In the genomic region with DNA sequence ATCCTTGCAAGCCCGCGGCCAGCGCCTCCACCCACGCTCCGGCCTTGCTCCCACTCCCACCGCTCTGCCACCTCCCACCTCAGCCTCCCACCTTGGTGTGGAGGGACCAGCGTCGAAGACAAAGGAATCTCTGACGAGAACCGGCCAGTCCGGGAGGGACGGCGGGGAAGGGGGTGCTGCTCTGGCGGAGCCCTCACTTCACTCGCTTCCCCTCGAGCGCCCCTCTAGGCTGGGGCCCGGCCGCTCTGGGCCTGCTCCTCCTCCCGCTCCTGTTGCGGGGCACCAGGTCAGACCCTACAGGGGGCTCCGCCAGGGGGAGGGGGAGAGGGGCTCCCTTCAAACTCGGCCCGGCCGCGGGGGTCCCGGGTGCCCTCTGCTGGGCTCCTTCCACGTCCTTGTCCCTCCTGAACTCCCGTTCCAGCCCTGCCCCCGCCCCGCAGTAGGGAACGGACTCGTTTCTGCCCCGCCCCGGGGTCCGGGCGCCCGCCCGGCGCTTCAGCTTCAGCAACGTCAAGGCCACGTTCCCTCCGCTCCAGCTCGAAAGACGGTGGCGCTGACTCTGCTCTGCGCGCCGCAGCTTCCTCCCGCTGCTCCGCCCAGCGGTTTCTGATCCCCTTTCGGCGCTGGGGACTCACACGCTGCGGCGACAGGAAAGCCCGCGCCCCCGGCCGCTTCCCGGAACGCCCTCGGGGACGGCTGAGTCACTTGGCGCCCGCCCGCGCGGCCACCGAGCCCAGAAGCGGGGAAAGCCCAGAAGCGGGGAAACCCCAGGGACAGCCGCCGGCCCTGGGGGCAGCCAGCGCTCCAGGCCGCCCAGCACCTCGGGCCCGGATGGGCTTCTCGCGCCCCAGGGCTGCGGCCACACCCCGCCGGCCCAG, we compare ENCODE assay signal across 1 cellular context.
TF ChIP-seq lines count a peak whose summit lies in the region.

No MANE protein-coding gene starts in this region.

TF ChIP-seq in SK-N-SH treated with all-trans-retinoic acid at 6 μM for 48 hours, 23 proteins besides CTCF, POLR2A, EP300 and RAD21 (continued from another document):
- TF ChIP-seq, protein P1, sequence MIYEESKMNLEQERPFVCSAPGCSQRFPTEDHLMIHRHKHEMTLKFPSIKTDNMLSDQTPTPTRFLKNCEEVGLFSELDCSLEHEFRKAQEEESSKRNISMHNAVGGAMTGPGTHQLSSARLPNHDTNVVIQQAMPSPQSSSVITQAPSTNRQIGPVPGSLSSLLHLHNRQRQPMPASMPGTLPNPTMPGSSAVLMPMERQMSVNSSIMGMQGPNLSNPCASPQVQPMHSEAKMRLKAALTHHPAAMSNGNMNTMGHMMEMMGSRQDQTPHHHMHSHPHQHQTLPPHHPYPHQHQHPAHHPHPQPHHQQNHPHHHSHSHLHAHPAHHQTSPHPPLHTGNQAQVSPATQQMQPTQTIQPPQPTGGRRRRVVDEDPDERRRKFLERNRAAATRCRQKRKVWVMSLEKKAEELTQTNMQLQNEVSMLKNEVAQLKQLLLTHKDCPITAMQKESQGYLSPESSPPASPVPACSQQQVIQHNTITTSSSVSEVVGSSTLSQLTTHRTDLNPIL (CRISPR knock-in tag; IDR thresholded peaks at IDR 0.05; ENCODE audit: low read depth) = no peak
- TF ChIP-seq TCF4 (CRISPR knock-in tag; IDR thresholded peaks at IDR 0.05; ENCODE audit: borderline replicate concordance) (no peak), CSDC2 (CRISPR knock-in tag; IDR thresholded peaks at IDR 0.05) (0 out of 2 replicates have a peak, but pooled peaks have one; percentile 90), TOX (CRISPR knock-in tag; IDR thresholded peaks at IDR 0.05; ENCODE audit: borderline replicate concordance) (no peak), BACH2 (CRISPR knock-in tag; IDR thresholded peaks at IDR 0.05; ENCODE audit: borderline replicate concordance) (no peak; the same call in 1 of the 2 replicates), ZNF8 (CRISPR knock-in tag; IDR thresholded peaks at IDR 0.05) (peak; percentile 17; the same call in 1 of the 2 replicates), ZFP3 (CRISPR knock-in tag; IDR thresholded peaks at IDR 0.05) (0 out of 2 replicates have a peak, but pooled peaks have one; percentile 13), ISL1 (CRISPR knock-in tag; IDR thresholded peaks at IDR 0.05) (no peak), RARB (CRISPR knock-in tag; IDR thresholded peaks at IDR 0.05) (no peak), OSR1 (CRISPR knock-in tag; IDR thresholded peaks at IDR 0.05) (no peak), ZNF70 (CRISPR knock-in tag; IDR thresholded peaks at IDR 0.05) (peak; percentile 57; the same call in 1 of the 2 replicates), ESRRG (CRISPR knock-in tag; IDR thresholded peaks at IDR 0.05) (0 out of 2 replicates have a peak, but pooled peaks have one; percentile 17), ZFP30 (CRISPR knock-in tag; IDR thresholded peaks at IDR 0.05) (no peak; the same call in 1 of the 2 replicates), PPARA (CRISPR knock-in tag; IDR thresholded peaks at IDR 0.05; ENCODE audit: borderline replicate concordance) (no peak), ZC3H10 (CRISPR knock-in tag; IDR thresholded peaks at IDR 0.05) (no peak)
- TF ChIP-seq, protein P2, sequence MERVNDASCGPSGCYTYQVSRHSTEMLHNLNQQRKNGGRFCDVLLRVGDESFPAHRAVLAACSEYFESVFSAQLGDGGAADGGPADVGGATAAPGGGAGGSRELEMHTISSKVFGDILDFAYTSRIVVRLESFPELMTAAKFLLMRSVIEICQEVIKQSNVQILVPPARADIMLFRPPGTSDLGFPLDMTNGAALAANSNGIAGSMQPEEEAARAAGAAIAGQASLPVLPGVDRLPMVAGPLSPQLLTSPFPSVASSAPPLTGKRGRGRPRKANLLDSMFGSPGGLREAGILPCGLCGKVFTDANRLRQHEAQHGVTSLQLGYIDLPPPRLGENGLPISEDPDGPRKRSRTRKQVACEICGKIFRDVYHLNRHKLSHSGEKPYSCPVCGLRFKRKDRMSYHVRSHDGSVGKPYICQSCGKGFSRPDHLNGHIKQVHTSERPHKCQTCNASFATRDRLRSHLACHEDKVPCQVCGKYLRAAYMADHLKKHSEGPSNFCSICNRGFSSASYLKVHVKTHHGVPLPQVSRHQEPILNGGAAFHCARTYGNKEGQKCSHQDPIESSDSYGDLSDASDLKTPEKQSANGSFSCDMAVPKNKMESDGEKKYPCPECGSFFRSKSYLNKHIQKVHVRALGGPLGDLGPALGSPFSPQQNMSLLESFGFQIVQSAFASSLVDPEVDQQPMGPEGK (CRISPR knock-in tag; IDR thresholded peaks at IDR 0.05; ENCODE audit: borderline replicate concordance) = 0 out of 2 replicates have a peak, but pooled peaks have one; percentile 10
- TF ChIP-seq, protein P3, sequence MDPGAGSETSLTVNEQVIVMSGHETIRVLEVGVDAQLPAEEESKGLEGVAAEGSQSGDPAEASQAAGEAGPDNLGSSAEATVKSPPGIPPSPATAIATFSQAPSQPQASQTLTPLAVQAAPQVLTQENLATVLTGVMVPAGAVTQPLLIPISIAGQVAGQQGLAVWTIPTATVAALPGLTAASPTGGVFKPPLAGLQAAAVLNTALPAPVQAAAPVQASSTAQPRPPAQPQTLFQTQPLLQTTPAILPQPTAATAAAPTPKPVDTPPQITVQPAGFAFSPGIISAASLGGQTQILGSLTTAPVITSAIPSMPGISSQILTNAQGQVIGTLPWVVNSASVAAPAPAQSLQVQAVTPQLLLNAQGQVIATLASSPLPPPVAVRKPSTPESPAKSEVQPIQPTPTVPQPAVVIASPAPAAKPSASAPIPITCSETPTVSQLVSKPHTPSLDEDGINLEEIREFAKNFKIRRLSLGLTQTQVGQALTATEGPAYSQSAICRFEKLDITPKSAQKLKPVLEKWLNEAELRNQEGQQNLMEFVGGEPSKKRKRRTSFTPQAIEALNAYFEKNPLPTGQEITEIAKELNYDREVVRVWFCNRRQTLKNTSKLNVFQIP (CRISPR knock-in tag; IDR thresholded peaks at IDR 0.05; ENCODE audit: borderline replicate concordance, low read depth) = no peak
- TF ChIP-seq, protein P4, sequence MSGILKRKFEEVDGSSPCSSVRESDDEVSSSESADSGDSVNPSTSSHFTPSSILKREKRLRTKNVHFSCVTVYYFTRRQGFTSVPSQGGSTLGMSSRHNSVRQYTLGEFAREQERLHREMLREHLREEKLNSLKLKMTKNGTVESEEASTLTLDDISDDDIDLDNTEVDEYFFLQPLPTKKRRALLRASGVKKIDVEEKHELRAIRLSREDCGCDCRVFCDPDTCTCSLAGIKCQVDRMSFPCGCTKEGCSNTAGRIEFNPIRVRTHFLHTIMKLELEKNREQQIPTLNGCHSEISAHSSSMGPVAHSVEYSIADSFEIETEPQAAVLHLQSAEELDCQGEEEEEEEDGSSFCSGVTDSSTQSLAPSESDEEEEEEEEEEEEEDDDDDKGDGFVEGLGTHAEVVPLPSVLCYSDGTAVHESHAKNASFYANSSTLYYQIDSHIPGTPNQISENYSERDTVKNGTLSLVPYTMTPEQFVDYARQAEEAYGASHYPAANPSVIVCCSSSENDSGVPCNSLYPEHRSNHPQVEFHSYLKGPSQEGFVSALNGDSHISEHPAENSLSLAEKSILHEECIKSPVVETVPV (CRISPR knock-in tag; IDR thresholded peaks at IDR 0.05) = 0 out of 2 replicates have a peak, but pooled peaks have one; percentile 6
TF ChIP-seq in SK-N-SH treated with all-trans-retinoic acid at 6 μM for 48 hours: peak in this region for 9.
